In the genomic region with DNA sequence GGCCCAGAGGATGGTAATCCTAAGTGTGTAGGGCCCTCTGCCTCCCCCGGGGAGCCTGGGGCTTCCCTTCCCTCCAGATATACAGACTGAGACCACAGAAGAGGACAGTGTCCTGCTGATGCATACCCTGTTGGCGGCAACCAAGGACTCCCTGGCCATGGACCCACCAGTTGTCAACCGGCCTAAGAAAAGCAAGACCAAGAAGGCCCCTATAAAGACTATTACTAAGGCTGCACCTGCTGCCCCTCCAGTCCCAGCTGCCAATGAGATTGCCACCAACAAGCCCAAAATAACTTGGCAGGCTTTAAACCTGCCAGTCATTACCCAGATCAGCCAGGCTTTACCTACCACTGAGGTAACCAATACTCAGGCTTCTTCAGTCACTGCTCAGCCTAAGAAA, we compare ENCODE assay signal across 24 cellular contexts. TPM values are rescaled to one million over a fixed set of nuclear protein-coding genes. Genes with fewer than 3 reads are reported as not detected.
DNase-seq lines count a peak whose midpoint lies in the region; ATAC-seq and TF ChIP-seq lines count a peak whose summit lies in the region.
"Had no signal": no experiment of that assay in that cellular context is flagged by ENCODE, and none has a peak within 500 bp of the region (broad histone marks: within the 10 kb centered on the region; RNA-seq: fewer than 3 reads in every experiment).

No MANE protein-coding gene starts in this region.

- H3K4me2 ChIP-seq in OCI-LY3 (ENCODE audit: low read length) = peak overlapping the region; percentile 88; the same call in 1 of the 2 replicates

- no peaks in the 10 kb centered on the region for H3K9me3 Mint-ChIP-seq in T-helper 2 cell treated with Interferon-gamma antibody and Interleukin-4, amounts not matched to agents 5 μg/mL and 100 μg/mL, for 36 hours
- H3K9me3 Mint-ChIP-seq in mesothelial cell of epicardium (peaks cover 13% of the 10 kb centered on the region), progenitor cell of endocrine pancreas (ENCODE audit: low read depth) (peaks cover 12% of the 10 kb centered on the region)
- H3K9me3 Mint-ChIP-seq: CD4-positive, alpha-beta memory T cell had no signal

- H3K9me3 ChIP-seq in OCI-LY3 (ENCODE audit: insufficient read depth, low read length) = no peaks in the 10 kb centered on the region
- H3K9me3 ChIP-seq: heart left ventricle, Peyer's patch, SJCRH30, tibial nerve had no signal

- H3K27ac Mint-ChIP-seq in T-helper 2 cell treated with Interferon-gamma antibody and Interleukin-4, amounts not matched to agents 5 μg/mL and 100 μg/mL, for 36 hours = no peak overlapping the region
- H3K27ac Mint-ChIP-seq in mesothelial cell of epicardium (peak overlapping the region; percentile 90), progenitor cell of endocrine pancreas (peak overlapping the region; percentile 97)

- H3K79me2 ChIP-seq in OCI-LY3 (ENCODE audit: low read length) = no peaks in the 10 kb centered on the region

- H3K36me3 Mint-ChIP-seq in T-helper 2 cell treated with Interferon-gamma antibody and Interleukin-4, amounts not matched to agents 5 μg/mL and 100 μg/mL, for 36 hours (ENCODE audit: low read depth) = no peaks in the 10 kb centered on the region
- H3K36me3 Mint-ChIP-seq in mesothelial cell of epicardium = peaks cover 27% of the 10 kb centered on the region
- H3K36me3 Mint-ChIP-seq in progenitor cell of endocrine pancreas (ENCODE audit: insufficient read depth) = peaks cover 7% of the 10 kb centered on the region
- H3K36me3 Mint-ChIP-seq: CD4-positive, alpha-beta memory T cell had no signal

- no peak overlapping the region for H3K27ac ChIP-seq in OCI-LY3 (ENCODE audit: low read length)
- H3K27ac ChIP-seq: 22Rv1, brain microvascular endothelial cell, heart left ventricle, Peyer's patch, SJCRH30 had no signal

- ATAC-seq in HG03469 (IDR thresholded peaks at IDR 0.05; ENCODE audit: unreplicated experiment) = no peak
- no peak for ATAC-seq in HG02642 (IDR thresholded peaks at IDR 0.05; ENCODE audit: poor library complexity, unreplicated experiment)
- ATAC-seq: HCT116 had no signal

- no peak for DNase-seq in T-helper 2 cell treated with Interferon-gamma antibody and Interleukin-4, amounts not matched to agents 5 μg/mL and 100 μg/mL, for 36 hours (ENCODE audit: low spot score)
- DNase-seq in T-helper 2 cell (no peak), mesothelial cell of epicardium (ENCODE audit: low spot score in 2 of 2, unreplicated experiment in 2 of 2) (no peak), progenitor cell of endocrine pancreas (ENCODE audit: low spot score, unreplicated experiment) (no peak), NCI-H526 (lab: John Stamatoyannopoulos, UW) (no peak)
- DNase-seq: activated CD4-positive, alpha-beta T cell treated with anti-CD3 and anti-CD28 coated beads for 4 hours; brain microvascular endothelial cell; CD4-positive, alpha-beta memory T cell; effector CD4-positive, alpha-beta T cell; foreskin fibroblast; heart left ventricle; left cardiac atrium; NCI-H146; NCI-H2171 treated with DMSO at 0.1 percent for 48 hours; Peyer's patch; SJCRH30; T-helper 1 cell had no signal

- TF ChIP-seq CTCF in OCI-LY3 (IDR thresholded peaks at IDR 0.05; ENCODE audit: low read depth, low read length) (no peak), mesothelial cell of epicardium (IDR thresholded peaks at IDR 0.05; ENCODE audit: unreplicated experiment) (no peak), progenitor cell of endocrine pancreas (IDR thresholded peaks at IDR 0.05; ENCODE audit: unreplicated experiment) (no peak)

- H4K20me1 ChIP-seq in OCI-LY3 (ENCODE audit: insufficient read depth, low read length) = no peaks in the 10 kb centered on the region

- H3K36me3 ChIP-seq in OCI-LY3 (replicated peaks; ENCODE audit: low read depth, low read length) = no peaks in the 10 kb centered on the region
- H3K36me3 ChIP-seq: brain microvascular endothelial cell, heart left ventricle, Peyer's patch, SJCRH30 had no signal

- H3K4me1 Mint-ChIP-seq in T-helper 2 cell treated with Interferon-gamma antibody and Interleukin-4, amounts not matched to agents 5 μg/mL and 100 μg/mL, for 36 hours (ENCODE audit: low read depth) = peaks cover 14% of the 10 kb centered on the region
- peaks cover 6% of the 10 kb centered on the region for H3K4me1 Mint-ChIP-seq in mesothelial cell of epicardium
- H3K4me1 Mint-ChIP-seq in progenitor cell of endocrine pancreas (ENCODE audit: low read depth) = peaks cover 5% of the 10 kb centered on the region

- no peak overlapping the region for H3K4me3 ChIP-seq in OCI-LY3 (ENCODE audit: low read length)

- H3K9ac ChIP-seq in OCI-LY3 (ENCODE audit: low read length) = no peak overlapping the region

- peak overlapping the region; percentile 93 for H3K4me3 Mint-ChIP-seq in T-helper 2 cell treated with Interferon-gamma antibody and Interleukin-4, amounts not matched to agents 5 μg/mL and 100 μg/mL, for 36 hours
- H3K4me3 Mint-ChIP-seq in mesothelial cell of epicardium = peak overlapping the region; percentile 91
- peak overlapping the region; percentile 96 for H3K4me3 Mint-ChIP-seq in progenitor cell of endocrine pancreas (ENCODE audit: low read depth)

- peaks cover 7% of the 10 kb centered on the region for H3K4me1 ChIP-seq in OCI-LY3 (ENCODE audit: low read length)
- H3K4me1 ChIP-seq: Peyer's patch, SJCRH30 had no signal

- no peaks in the 10 kb centered on the region for H3K27me3 ChIP-seq in OCI-LY3 (ENCODE audit: low read depth, low read length)
- H3K27me3 ChIP-seq: brain microvascular endothelial cell, Peyer's patch, SJCRH30, tibial nerve had no signal

- H2AFZ ChIP-seq in OCI-LY3 (ENCODE audit: low read depth, low read length) = no peak overlapping the region

- peaks cover 8% of the 10 kb centered on the region for H3K27me3 Mint-ChIP-seq in T-helper 2 cell treated with Interferon-gamma antibody and Interleukin-4, amounts not matched to agents 5 μg/mL and 100 μg/mL, for 36 hours (ENCODE audit: low read depth)
- H3K27me3 Mint-ChIP-seq in mesothelial cell of epicardium (ENCODE audit: low read depth) (no peaks in the 10 kb centered on the region), progenitor cell of endocrine pancreas (no peaks in the 10 kb centered on the region)
- H3K27me3 Mint-ChIP-seq: CD4-positive, alpha-beta memory T cell had no signal

RNA-seq across cellular contexts. Expression of gene TRO, which starts 1.9 kb away (rescaled TPM):
- total RNA-seq in mesothelial cell of epicardium (174 to 180 TPM (median 177 TPM) in 3 replicates), progenitor cell of endocrine pancreas (156 and 169 TPM in 2 replicates)
- total RNA-seq: MCF 10A had no signal
